Comparison of ENCODE assay signal across 14 cellular contexts in the genomic region with DNA sequence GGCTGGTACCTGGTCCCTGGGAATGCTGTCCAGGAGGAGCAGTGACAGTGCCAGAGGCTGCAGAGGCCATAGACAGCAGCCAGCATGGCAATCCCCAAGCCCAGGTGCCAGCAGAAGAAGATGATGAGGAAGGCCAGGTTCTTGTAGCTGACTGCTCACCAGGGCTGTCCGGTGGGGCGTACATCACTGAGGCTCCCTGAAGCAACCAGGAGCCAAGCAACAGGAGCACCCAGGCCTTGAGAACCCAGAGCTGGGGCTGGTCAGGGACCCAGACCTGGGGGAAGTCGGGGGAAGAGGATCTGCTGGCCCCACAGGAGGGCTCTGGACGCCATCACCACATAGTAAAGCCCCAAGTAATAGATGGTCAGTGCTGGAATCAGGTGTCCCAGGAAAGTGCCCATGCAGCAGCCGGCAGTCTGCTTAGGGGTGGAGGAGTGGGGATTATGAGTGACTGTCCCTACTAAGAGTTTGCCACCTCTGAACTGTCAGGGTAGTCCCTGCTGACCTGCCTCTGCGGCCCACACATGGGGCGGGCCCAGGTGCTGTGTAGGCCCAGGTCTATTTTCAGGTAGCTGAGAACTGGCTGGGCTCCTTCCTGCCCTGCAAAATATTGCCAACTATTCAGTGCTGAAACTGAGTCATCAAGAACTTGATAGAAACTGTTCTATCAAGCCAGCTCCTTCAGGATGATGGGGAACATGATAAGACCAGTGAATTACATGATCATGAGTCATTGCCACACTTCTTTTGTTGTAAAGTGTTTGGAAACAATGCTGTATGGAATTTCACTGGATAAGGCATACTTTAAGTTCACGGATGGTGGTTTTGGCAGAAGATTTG.
DNase-seq lines count a peak whose midpoint lies in the region; ATAC-seq and TF ChIP-seq lines count a peak whose summit lies in the region.
"Had no signal": no experiment of that assay in that cellular context is flagged by ENCODE, and none has a peak within 500 bp of the region (broad histone marks: within the 10 kb centered on the region; RNA-seq: fewer than 3 reads in every experiment).

No MANE protein-coding gene starts in this region.

- no peaks in the 10 kb centered on the region for H3K36me3 ChIP-seq in heart right ventricle
- H3K36me3 ChIP-seq: adrenal gland, tibial artery had no signal

- peaks cover 0 to 6% (median 0%) of the 10 kb centered on the region in 9 donors for H3K4me1 ChIP-seq in heart right ventricle
- H3K4me1 ChIP-seq: adrenal gland had no signal

- intact Hi-C loops in heart right ventricle (cut with DNase I) (no loop called here), Right ventricle myocardium superior (cut with DNase I) (no loop called here)
- intact Hi-C loops in activated CD4-positive, alpha-beta T cell treated with anti-CD3 and anti-CD28 coated beads, Interleukin-2, amount 10 ng/mL, durations not matched to agents 24 days and 14 days (cut with micrococcal nuclease), result no loop called here

- no peaks in the 10 kb centered on the region for H3K36me3 Mint-ChIP-seq in activated CD4-positive, alpha-beta T cell treated with anti-CD3 and anti-CD28 coated beads, Interleukin-2, amount 10 ng/mL, durations not matched to agents 24 days and 14 days (ENCODE audit: low read depth)
- H3K36me3 Mint-ChIP-seq: activated CD4-positive, alpha-beta memory T cell treated with anti-CD3 and anti-CD28 coated beads for 36 hours; naive B cell had no signal

- no peak for TF ChIP-seq CTCF in heart right ventricle (IDR thresholded peaks at IDR 0.05)
- no peak for TF ChIP-seq CTCF in astrocyte of the spinal cord (IDR thresholded peaks at IDR 0.05; ENCODE audit: low read depth, low read length)

- in situ Hi-C loops in astrocyte of the spinal cord (cut with HindIII; ENCODE audit: low sequenced_read_pairs), result no loop called here

- ATAC-seq in heart right ventricle (peak in 5 of 8 donors; percentile 22 to 67 (median 56)), Right ventricle myocardium superior (ENCODE audit: poor library complexity) (no peak), GM21360 (IDR thresholded peaks at IDR 0.05; ENCODE audit: unreplicated experiment) (no peak)

- WGBS in heart right ventricle, 2 donors, result 77 to 79% methylated on average over 8 of the region's 8 CpGs

- no peaks in the 10 kb centered on the region for H3K9me3 Mint-ChIP-seq in activated CD4-positive, alpha-beta T cell treated with anti-CD3 and anti-CD28 coated beads, Interleukin-2, amount 10 ng/mL, durations not matched to agents 24 days and 14 days
- H3K9me3 Mint-ChIP-seq: activated CD4-positive, alpha-beta memory T cell treated with anti-CD3 and anti-CD28 coated beads for 36 hours; naive B cell had no signal

- no peaks in the 10 kb centered on the region for H3K9me3 ChIP-seq in heart right ventricle
- H3K9me3 ChIP-seq: adrenal gland, tibial artery had no signal

- H3K4me3 Mint-ChIP-seq in activated CD4-positive, alpha-beta T cell treated with anti-CD3 and anti-CD28 coated beads, Interleukin-2, amount 10 ng/mL, durations not matched to agents 24 days and 14 days, result no peak overlapping the region
- H3K4me3 Mint-ChIP-seq: activated CD4-positive, alpha-beta memory T cell treated with anti-CD3 and anti-CD28 coated beads for 36 hours; naive B cell had no signal

- H3K27me3 ChIP-seq in heart right ventricle, result peaks cover 0 to 7% (median 0%) of the 10 kb centered on the region in 7 donors
- H3K27me3 ChIP-seq: adrenal gland had no signal

- H3K27ac Mint-ChIP-seq in activated CD4-positive, alpha-beta T cell treated with anti-CD3 and anti-CD28 coated beads, Interleukin-2, amount 10 ng/mL, durations not matched to agents 24 days and 14 days, result no peak overlapping the region
- H3K27ac Mint-ChIP-seq: activated CD4-positive, alpha-beta memory T cell treated with anti-CD3 and anti-CD28 coated beads for 36 hours had no signal

- no peaks in the 10 kb centered on the region for H3K4me1 Mint-ChIP-seq in activated CD4-positive, alpha-beta T cell treated with anti-CD3 and anti-CD28 coated beads, Interleukin-2, amount 10 ng/mL, durations not matched to agents 24 days and 14 days
- H3K4me1 Mint-ChIP-seq: naive B cell had no signal

- no peak overlapping the region for H3K4me3 ChIP-seq in heart right ventricle
- no peak overlapping the region for H3K4me3 ChIP-seq in astrocyte of the spinal cord (ENCODE audit: low read depth, low read length)
- H3K4me3 ChIP-seq: adrenal gland, tibial artery had no signal

- H3K27ac ChIP-seq in heart right ventricle, result peak overlapping the region in 1 of 10 donors; percentile 15
- H3K27ac ChIP-seq: adrenal gland, tibial artery had no signal

- DNase-seq in heart right ventricle (no peak), Right ventricle myocardium superior (no peak), astrocyte of the spinal cord (ENCODE audit: low read depth, low spot score) (peak; percentile 80), kidney glomerular epithelial cell (lab: John Stamatoyannopoulos, UW) (peak; percentile 63), middle frontal gyrus (ENCODE audit: extremely low spot score, low spot score) (no peak), 8988T (no peak)
- no peak for DNase-seq in activated CD4-positive, alpha-beta T cell treated with anti-CD3 and anti-CD28 coated beads, Interleukin-2, amount 10 ng/mL, durations not matched to agents 24 days and 14 days
- DNase-seq: activated CD4-positive, alpha-beta memory T cell treated with anti-CD3 and anti-CD28 coated beads for 36 hours; naive B cell; NCI-H1092 treated with DMSO at 0.1 percent for 48 hours; stimulated activated CD4-positive, alpha-beta T cell treated with anti-CD3 and anti-CD28 coated beads, Interleukin-4, amount 100 ng/mL, for 24 hours; tibial artery had no signal

- H3K27me3 Mint-ChIP-seq in activated CD4-positive, alpha-beta T cell treated with anti-CD3 and anti-CD28 coated beads, Interleukin-2, amount 10 ng/mL, durations not matched to agents 24 days and 14 days, result no peaks in the 10 kb centered on the region
- H3K27me3 Mint-ChIP-seq: naive B cell had no signal

Comparison
In these comparisons a context has a peak if more than half of its experiments do, and no peak if none do; other contexts are left out.
1. ATAC-seq: peak in heart right ventricle (5 of 8); none in Right ventricle myocardium superior (single experiment) and GM21360 (single experiment).
2. DNase-seq: peak in astrocyte of the spinal cord (single experiment) and kidney glomerular epithelial cell (single experiment); none in heart right ventricle (0 of 2), Right ventricle myocardium superior (single experiment), middle frontal gyrus (single experiment), activated CD4-positive, alpha-beta T cell treated with anti-CD3 and anti-CD28 coated beads, Interleukin-2, amount 10 ng/mL, durations not matched to agents 24 days and 14 days (single experiment) and 8988T (single experiment).